14 cellular contexts compared by ENCODE assay signal in genomic region chr7:10706875-10707493, GRCh38.
A peak's percentile ranks its signal among the peaks of the same experiment; 100 is the strongest.
DNase-seq lines count a peak whose midpoint lies in the region; ATAC-seq and TF ChIP-seq lines count a peak whose summit lies in the region.
"Had no signal": no experiment of that assay in that cellular context is flagged by ENCODE, and none has a peak within 500 bp of the region (broad histone marks: within the 10 kb centered on the region; RNA-seq: fewer than 3 reads in every experiment).

No MANE protein-coding gene starts in this region.

- peak overlapping the region; percentile 73 for H3K27ac ChIP-seq in OCI-LY7 (ENCODE audit: low read depth, low read length, poor library complexity, severe bottlenecking)
- no peak overlapping the region for H3K27ac ChIP-seq in effector memory CD4-positive, alpha-beta T cell (ENCODE audit: insufficient read depth, low read length, poor library complexity, severe bottlenecking)
- H3K27ac ChIP-seq: breast epithelium, GM23248, left lung had no signal

- TF ChIP-seq CTCF in OCI-LY7 (conservative IDR thresholded peaks at IDR 0.05; ENCODE audit: low read length) (no peak), BE2C (IDR thresholded peaks at IDR 0.05; ENCODE audit: low read depth, low read length) (no peak)

- no peaks in the 10 kb centered on the region for H3K79me2 ChIP-seq in OCI-LY7 (ENCODE audit: insufficient read depth, low read depth, low read length)

- POLR2A ChIA-PET in OCI-LY7 (lab: Charles Lee): no interaction called here

- H3K9me2 ChIP-seq in OCI-LY7 (ENCODE audit: insufficient read depth, low read length): no peaks in the 10 kb centered on the region

- H3K27me3 ChIP-seq in effector memory CD4-positive, alpha-beta T cell (replicated peaks; ENCODE audit: control insufficient read depth, insufficient read depth, low read length, poor library complexity, severe bottlenecking): no peaks in the 10 kb centered on the region
- H3K27me3 ChIP-seq in BE2C: no peaks in the 10 kb centered on the region
- H3K27me3 ChIP-seq: breast epithelium, left lung had no signal

- H3K4me2 ChIP-seq in OCI-LY7 (ENCODE audit: low read length): peak overlapping the region; percentile 54

- peak overlapping the region; percentile 12 for H3K4me3 ChIP-seq in OCI-LY7 (ENCODE audit: low read depth, low read length, poor library complexity, severe bottlenecking)
- no peak overlapping the region for H3K4me3 ChIP-seq in effector memory CD4-positive, alpha-beta T cell (ENCODE audit: insufficient read depth, low read depth, low read length, poor library complexity, severe bottlenecking)
- no peak overlapping the region for H3K4me3 ChIP-seq in BE2C (ENCODE audit: low read depth, low read length)
- H3K4me3 ChIP-seq: breast epithelium, GM23248, left lung had no signal

- CTCF ChIA-PET in OCI-LY7 (lab: Charles Lee; ENCODE audit: unreplicated experiment): no interaction called here

- DNase-seq in OCI-LY7 (ENCODE audit: low spot score) (peak; percentile 80), NCI-H510A (lab: John Stamatoyannopoulos, UW) (no peak), BE2C (no peak)
- DNase-seq in effector memory CD4-positive, alpha-beta T cell: no peak
- no peak for DNase-seq in central memory CD4-positive, alpha-beta T cell
- DNase-seq: activated CD8-positive, alpha-beta memory T cell treated with anti-CD3 and anti-CD28 coated beads, Interleukin-2, amount 50 U/mL, for 4 hours; GM23248; left lung; NCI-H774; posterior cingulate gyrus had no signal

- H4K20me1 ChIP-seq in OCI-LY7 (ENCODE audit: insufficient read depth, low read length): no peaks in the 10 kb centered on the region

- H3K4me1 ChIP-seq in OCI-LY7 (ENCODE audit: insufficient read depth, low read length, poor library complexity, severe bottlenecking) (peaks cover 26% of the 10 kb centered on the region), BE2C (0 out of 2 replicates have a peak, but pooled peaks cover 5% of the 10 kb centered on the region)
- no peaks in the 10 kb centered on the region for H3K4me1 ChIP-seq in effector memory CD4-positive, alpha-beta T cell (ENCODE audit: control insufficient read depth, insufficient read depth, low read length, poor library complexity, severe bottlenecking)
- H3K4me1 ChIP-seq: breast epithelium, left lung had no signal

- H3K9me3 ChIP-seq in OCI-LY7 (ENCODE audit: low read length): no peaks in the 10 kb centered on the region
- H3K9me3 ChIP-seq in effector memory CD4-positive, alpha-beta T cell (ENCODE audit: control insufficient read depth, low read length): no peaks in the 10 kb centered on the region
- no peaks in the 10 kb centered on the region for H3K9me3 ChIP-seq in BE2C
- H3K9me3 ChIP-seq: breast epithelium, left lung had no signal

- peak overlapping the region; percentile 60; the same call in 1 of the 2 replicates for H2AFZ ChIP-seq in OCI-LY7 (ENCODE audit: low read length)
- H2AFZ ChIP-seq: GM23248 had no signal

- H3K36me3 ChIP-seq in OCI-LY7 (ENCODE audit: insufficient read depth, low read length): no peaks in the 10 kb centered on the region
- H3K36me3 ChIP-seq in effector memory CD4-positive, alpha-beta T cell (ENCODE audit: control insufficient read depth, insufficient read depth, low read length): no peaks in the 10 kb centered on the region
- no peaks in the 10 kb centered on the region for H3K36me3 ChIP-seq in BE2C
- H3K36me3 ChIP-seq: left lung had no signal

- no TSS peak for BruUV-seq in OCI-LY7 (replicated peaks; lab: Mats Ljungman, UMichigan)

- intact Hi-C loops in OCI-LY7 (cut with micrococcal nuclease; ENCODE audit: unreplicated experiment): no loop called here

- ATAC-seq in GM18519 (IDR thresholded peaks at IDR 0.05; ENCODE audit: low FRiP score, unreplicated experiment): peak; percentile 98
- peak; percentile 100 for ATAC-seq in GM21423 (IDR thresholded peaks at IDR 0.05; ENCODE audit: unreplicated experiment)
- peak; percentile 99 for ATAC-seq in HG03045 (IDR thresholded peaks at IDR 0.05; ENCODE audit: unreplicated experiment)
- ATAC-seq: left lung had no signal
